1 cellular context compared by ENCODE assay signal in genomic region chr4:82885410-82885809, GRCh38.
TF ChIP-seq lines count a peak whose summit lies in the region.

No MANE protein-coding gene starts in this region.

TF ChIP-seq in SK-N-SH treated with all-trans-retinoic acid at 6 μM for 48 hours, 23 proteins besides CTCF, POLR2A, EP300 and RAD21 (continued from another document):
- no peak for TF ChIP-seq TSHZ2 (CRISPR knock-in tag; IDR thresholded peaks at IDR 0.05)
- no peak for TF ChIP-seq POU6F1 (CRISPR knock-in tag; IDR thresholded peaks at IDR 0.05; ENCODE audit: borderline replicate concordance, low read depth)
- no peak for TF ChIP-seq TOX (CRISPR knock-in tag; IDR thresholded peaks at IDR 0.05; ENCODE audit: borderline replicate concordance)
- TF ChIP-seq ZFP30 (CRISPR knock-in tag; IDR thresholded peaks at IDR 0.05): no peak
- TF ChIP-seq CSRNP3 (CRISPR knock-in tag; IDR thresholded peaks at IDR 0.05): no peak
- TF ChIP-seq ARNTL (CRISPR knock-in tag; IDR thresholded peaks at IDR 0.05; ENCODE audit: borderline replicate concordance, low read depth): no peak
- no peak for TF ChIP-seq TCF4 (CRISPR knock-in tag; IDR thresholded peaks at IDR 0.05; ENCODE audit: borderline replicate concordance)
TF ChIP-seq in SK-N-SH treated with all-trans-retinoic acid at 6 μM for 48 hours: peak in this region for 0.
